In genomic region chr6:18424201-18424600, GRCh38 we compare ENCODE assay signal across 27 cellular contexts.
"Had no signal": no experiment of that assay in that cellular context is flagged by ENCODE, and none has a peak within 500 bp of the region (broad histone marks: within the 10 kb centered on the region; RNA-seq: fewer than 3 reads in every experiment).

No MANE protein-coding gene starts in this region.

- H3K27ac ChIP-seq: esophagus muscularis mucosa, foreskin keratinocyte, heart right ventricle, parathyroid adenoma, right atrium auricular region, suprapubic skin, tibial nerve, vagina had no signal

- H3K36me3 ChIP-seq: breast epithelium, suprapubic skin, tibial nerve, vagina had no signal

- H3K27me3 Mint-ChIP-seq: activated CD8-positive, alpha-beta memory T cell treated with anti-CD3 and anti-CD28 coated beads, Interleukin-2, amount 10 ng/mL, durations not matched to agents 7 days and 5 days; activated naive CD4-positive, alpha-beta T cell treated with anti-CD3 and anti-CD28 coated beads, Interleukin-2, amount 50 U/mL, for 24 hours; activated naive CD8-positive, alpha-beta T cell treated with anti-CD3 and anti-CD28 coated beads, Interleukin-2, amount 50 U/mL, for 24 hours; central memory CD8-positive, alpha-beta T cell; dendritic cell treated with granulocyte-macrophage colony-stimulating factor and Interleukin-4, amounts not matched to agents 40 ng/mL and 50 ng/mL, for 4 days; memory B cell; naive thymus-derived CD4-positive, alpha-beta T cell had no signal

- H3K36me3 Mint-ChIP-seq: activated CD8-positive, alpha-beta memory T cell treated with anti-CD3 and anti-CD28 coated beads, Interleukin-2, amount 10 ng/mL, durations not matched to agents 7 days and 5 days had no signal

- H3K9me3 Mint-ChIP-seq: activated naive CD4-positive, alpha-beta T cell treated with anti-CD3 and anti-CD28 coated beads, Interleukin-2, amount 50 U/mL, for 24 hours; activated naive CD8-positive, alpha-beta T cell treated with anti-CD3 and anti-CD28 coated beads, Interleukin-2, amount 50 U/mL, for 24 hours; activated T-helper 2 cell treated with anti-CD3 and anti-CD28 coated beads, Interferon-gamma antibody, Interleukin-2, Interleukin-4, amounts not matched to agents 10 μg/mL and 5 μg/mL and 100 μg/mL, durations not matched to agents 14 hours and 24 hours and 36 hours; central memory CD8-positive, alpha-beta T cell; dendritic cell treated with granulocyte-macrophage colony-stimulating factor and Interleukin-4, amounts not matched to agents 40 ng/mL and 50 ng/mL, for 4 days; endodermal cell; memory B cell; naive thymus-derived CD4-positive, alpha-beta T cell had no signal

- H3K4me1 ChIP-seq: breast epithelium, parathyroid adenoma, right atrium auricular region, vagina had no signal

- DNase-seq: activated CD4-positive, alpha-beta T cell treated with anti-CD3 and anti-CD28 coated beads for 1 hour; activated CD8-positive, alpha-beta memory T cell treated with anti-CD3 and anti-CD28 coated beads, Interleukin-2, amount 10 ng/mL, durations not matched to agents 7 days and 5 days; activated CD8-positive, alpha-beta T cell treated with anti-CD3 and anti-CD28 coated beads, Interleukin-2, amount 10 ng/mL, durations not matched to agents 7 days and 5 days; activated naive CD8-positive, alpha-beta T cell treated with anti-CD3 and anti-CD28 coated beads, Interleukin-2, amount 50 U/mL, for 24 hours; activated T-cell treated with anti-CD3 and anti-CD28 coated beads, Interleukin-2, amount 50 U/mL, for 48 hours; amygdala; endodermal cell; foreskin keratinocyte; heart right ventricle; midbrain; naive thymus-derived CD4-positive, alpha-beta T cell; nucleus accumbens; stimulated activated CD4-positive, alpha-beta T cell treated with anti-CD3 and anti-CD28 coated beads, Interleukin-15, amount 100 ng/mL, for 24 hours; stimulated activated naive CD4-positive, alpha-beta T cell; T-helper 2 cell had no signal

- H3K27me3 ChIP-seq: breast epithelium, esophagus muscularis mucosa, foreskin keratinocyte, heart right ventricle, right atrium auricular region, suprapubic skin, tibial nerve, vagina had no signal

- ATAC-seq: activated CD8-positive, alpha-beta memory T cell treated with anti-CD3 and anti-CD28 coated beads, Interleukin-2, amount 10 ng/mL, durations not matched to agents 7 days and 5 days; activated CD8-positive, alpha-beta T cell treated with anti-CD3 and anti-CD28 coated beads, Interleukin-2, amount 10 ng/mL, durations not matched to agents 7 days and 5 days; activated naive CD8-positive, alpha-beta T cell treated with anti-CD3 and anti-CD28 coated beads, Interleukin-2, amount 50 U/mL, for 24 hours; naive thymus-derived CD4-positive, alpha-beta T cell had no signal

- H3K4me3 Mint-ChIP-seq: activated CD8-positive, alpha-beta memory T cell treated with anti-CD3 and anti-CD28 coated beads, Interleukin-2, amount 10 ng/mL, durations not matched to agents 7 days and 5 days; activated CD8-positive, alpha-beta T cell treated with anti-CD3 and anti-CD28 coated beads, Interleukin-2, amount 10 ng/mL, durations not matched to agents 7 days and 5 days; activated naive CD4-positive, alpha-beta T cell treated with anti-CD3 and anti-CD28 coated beads, Interleukin-2, amount 50 U/mL, for 24 hours; activated naive CD8-positive, alpha-beta T cell treated with anti-CD3 and anti-CD28 coated beads, Interleukin-2, amount 50 U/mL, for 24 hours; central memory CD8-positive, alpha-beta T cell; dendritic cell treated with granulocyte-macrophage colony-stimulating factor and Interleukin-4, amounts not matched to agents 40 ng/mL and 50 ng/mL, for 4 days; endodermal cell; memory B cell; naive thymus-derived CD4-positive, alpha-beta T cell had no signal

- H3K4me3 ChIP-seq: breast epithelium, esophagus muscularis mucosa, heart right ventricle, right atrium auricular region, suprapubic skin, tibial nerve, vagina had no signal

- H3K4me1 Mint-ChIP-seq: central memory CD8-positive, alpha-beta T cell had no signal

- H3K9me3 ChIP-seq: breast epithelium, esophagus muscularis mucosa, heart right ventricle, right atrium auricular region, suprapubic skin, tibial nerve, vagina had no signal

- H3K27ac Mint-ChIP-seq: activated CD8-positive, alpha-beta memory T cell treated with anti-CD3 and anti-CD28 coated beads, Interleukin-2, amount 10 ng/mL, durations not matched to agents 7 days and 5 days; activated CD8-positive, alpha-beta T cell treated with anti-CD3 and anti-CD28 coated beads, Interleukin-2, amount 10 ng/mL, durations not matched to agents 7 days and 5 days; activated naive CD4-positive, alpha-beta T cell treated with anti-CD3 and anti-CD28 coated beads, Interleukin-2, amount 50 U/mL, for 24 hours; activated naive CD8-positive, alpha-beta T cell treated with anti-CD3 and anti-CD28 coated beads, Interleukin-2, amount 50 U/mL, for 24 hours; activated T-helper 2 cell treated with anti-CD3 and anti-CD28 coated beads, Interferon-gamma antibody, Interleukin-2, Interleukin-4, amounts not matched to agents 10 μg/mL and 5 μg/mL and 100 μg/mL, durations not matched to agents 14 hours and 24 hours and 36 hours; dendritic cell treated with granulocyte-macrophage colony-stimulating factor and Interleukin-4, amounts not matched to agents 40 ng/mL and 50 ng/mL, for 4 days; endodermal cell; memory B cell; naive thymus-derived CD4-positive, alpha-beta T cell had no signal
